ENCODE assay signal across 2 cellular contexts in the genomic region with DNA sequence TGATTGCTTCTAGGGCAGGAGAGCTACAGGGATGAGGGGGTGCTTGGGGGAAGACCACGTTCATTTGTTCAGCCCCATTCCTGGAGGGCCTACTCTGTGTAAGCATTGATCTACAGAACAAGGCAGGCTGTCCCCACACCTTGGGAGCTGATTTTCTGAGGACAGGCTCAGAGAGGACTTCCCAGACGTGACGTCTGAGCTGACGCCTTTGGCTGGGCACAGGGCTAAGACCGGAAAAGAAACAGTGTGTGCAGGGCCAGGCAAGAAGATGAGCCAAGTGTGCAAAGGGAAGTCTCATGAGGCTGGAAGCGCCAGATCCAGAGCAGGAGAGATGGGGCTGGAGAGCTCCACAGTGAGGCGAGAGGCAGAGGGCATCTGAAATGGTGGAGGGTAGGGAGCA.
TF ChIP-seq lines count a peak whose summit lies in the region.

No MANE protein-coding gene starts in this region.

TF ChIP-seq in liver, 16 proteins besides CTCF, POLR2A, EP300 and RAD21:
- TF ChIP-seq GABPA (IDR thresholded peaks at IDR 0.05 in 1 of 2, conservative IDR thresholded peaks at IDR 0.05 in 1 of 2) (no peak), SP1 (IDR thresholded peaks at IDR 0.05) (peak; percentile 8)

TF ChIP-seq in HepG2, 621 proteins besides CTCF, POLR2A, EP300 and RAD21:
- no peak for TF ChIP-seq ZNF251 (CRISPR knock-in tag; IDR thresholded peaks at IDR 0.05)
- TF ChIP-seq SMAD9 (CRISPR knock-in tag; IDR thresholded peaks at IDR 0.05), result no peak
- TF ChIP-seq, protein P1, sequence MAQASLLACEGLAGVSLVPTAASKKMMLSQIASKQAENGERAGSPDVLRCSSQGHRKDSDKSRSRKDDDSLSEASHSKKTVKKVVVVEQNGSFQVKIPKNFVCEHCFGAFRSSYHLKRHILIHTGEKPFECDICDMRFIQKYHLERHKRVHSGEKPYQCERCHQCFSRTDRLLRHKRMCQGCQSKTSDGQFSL (CRISPR knock-in tag; IDR thresholded peaks at IDR 0.05), result no peak
- TF ChIP-seq RBM22 (optimal IDR thresholded peaks at IDR 0.05; ENCODE audit: low read length), result no peak
- no peak for TF ChIP-seq TOPORS (CRISPR knock-in tag; IDR thresholded peaks at IDR 0.05)
- TF ChIP-seq, protein P2, sequence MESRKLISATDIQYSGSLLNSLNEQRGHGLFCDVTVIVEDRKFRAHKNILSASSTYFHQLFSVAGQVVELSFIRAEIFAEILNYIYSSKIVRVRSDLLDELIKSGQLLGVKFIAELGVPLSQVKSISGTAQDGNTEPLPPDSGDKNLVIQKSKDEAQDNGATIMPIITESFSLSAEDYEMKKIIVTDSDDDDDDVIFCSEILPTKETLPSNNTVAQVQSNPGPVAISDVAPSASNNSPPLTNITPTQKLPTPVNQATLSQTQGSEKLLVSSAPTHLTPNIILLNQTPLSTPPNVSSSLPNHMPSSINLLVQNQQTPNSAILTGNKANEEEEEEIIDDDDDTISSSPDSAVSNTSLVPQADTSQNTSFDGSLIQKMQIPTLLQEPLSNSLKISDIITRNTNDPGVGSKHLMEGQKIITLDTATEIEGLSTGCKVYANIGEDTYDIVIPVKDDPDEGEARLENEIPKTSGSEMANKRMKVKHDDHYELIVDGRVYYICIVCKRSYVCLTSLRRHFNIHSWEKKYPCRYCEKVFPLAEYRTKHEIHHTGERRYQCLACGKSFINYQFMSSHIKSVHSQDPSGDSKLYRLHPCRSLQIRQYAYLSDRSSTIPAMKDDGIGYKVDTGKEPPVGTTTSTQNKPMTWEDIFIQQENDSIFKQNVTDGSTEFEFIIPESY (CRISPR knock-in tag; IDR thresholded peaks at IDR 0.05), result no peak
- TF ChIP-seq, protein P3, sequence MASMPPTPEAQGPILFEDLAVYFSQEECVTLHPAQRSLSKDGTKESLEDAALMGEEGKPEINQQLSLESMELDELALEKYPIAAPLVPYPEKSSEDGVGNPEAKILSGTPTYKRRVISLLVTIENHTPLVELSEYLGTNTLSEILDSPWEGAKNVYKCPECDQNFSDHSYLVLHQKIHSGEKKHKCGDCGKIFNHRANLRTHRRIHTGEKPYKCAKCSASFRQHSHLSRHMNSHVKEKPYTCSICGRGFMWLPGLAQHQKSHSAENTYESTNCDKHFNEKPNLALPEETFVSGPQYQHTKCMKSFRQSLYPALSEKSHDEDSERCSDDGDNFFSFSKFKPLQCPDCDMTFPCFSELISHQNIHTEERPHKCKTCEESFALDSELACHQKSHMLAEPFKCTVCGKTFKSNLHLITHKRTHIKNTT (CRISPR knock-in tag; IDR thresholded peaks at IDR 0.05), result no peak
- TF ChIP-seq, protein P4, sequence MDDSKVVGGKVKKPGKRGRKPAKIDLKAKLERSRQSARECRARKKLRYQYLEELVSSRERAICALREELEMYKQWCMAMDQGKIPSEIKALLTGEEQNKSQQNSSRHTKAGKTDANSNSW (CRISPR knock-in tag; IDR thresholded peaks at IDR 0.05; ENCODE audit: borderline replicate concordance), result no peak
- TF ChIP-seq SRSF4 (IDR thresholded peaks at IDR 0.05; ENCODE audit: low read depth, low read length, poor library complexity, severe bottlenecking), result no peak
